1 cellular context compared by ENCODE assay signal in genomic region chr7:150978136-150978789, GRCh38.
A peak's percentile ranks its signal among the peaks of the same experiment; 100 is the strongest.
TF ChIP-seq lines count a peak whose summit lies in the region.

Gene KCNH2 (minus strand): TSS chr7:150978321. CDS start chr7:150977913, 408 bp downstream.

TF ChIP-seq in K562, 482 proteins besides CTCF, POLR2A, EP300 and RAD21 (continued from another document and continues in another):
- TF ChIP-seq ZBTB40 (IDR thresholded peaks at IDR 0.05) (no peak), ZBTB40 (CRISPR knock-in tag; IDR thresholded peaks at IDR 0.05) (no peak), CHD4 (IDR thresholded peaks at IDR 0.05; ENCODE audit: insufficient read depth, insufficient replicate concordance, low read depth, low read length, poor library complexity, severe bottlenecking) (no peak), MYBL2 (IDR thresholded peaks at IDR 0.05; ENCODE audit: low read depth) (no peak), MYBL2 (CRISPR knock-in tag; IDR thresholded peaks at IDR 0.05; ENCODE audit: borderline replicate concordance) (no peak), RBM15 (IDR thresholded peaks at IDR 0.05; ENCODE audit: insufficient read depth, low read length) (no peak), ASH1L (IDR thresholded peaks at IDR 0.05; ENCODE audit: borderline replicate concordance, low read depth, partially characterized antibody) (no peak), REST (CRISPR knock-in tag; IDR thresholded peaks at IDR 0.05; ENCODE audit: low read depth) (no peak), E4F1 (CRISPR knock-in tag; IDR thresholded peaks at IDR 0.05; ENCODE audit: borderline replicate concordance) (no peak), ZNF143 (CRISPR knock-in tag; IDR thresholded peaks at IDR 0.05) (no peak), ZNF766 (CRISPR knock-in tag; conservative IDR thresholded peaks at IDR 0.05) (no peak), DPF2 (IDR thresholded peaks at IDR 0.05) (no peak), CHAMP1 (IDR thresholded peaks at IDR 0.05) (no peak), ID3 (CRISPR knock-in tag; IDR thresholded peaks at IDR 0.05) (no peak), ID3 (tag; IDR thresholded peaks at IDR 0.05) (no peak), CSDE1 (IDR thresholded peaks at IDR 0.05) (no peak), EZH2 (IDR thresholded peaks at IDR 0.05; ENCODE audit: borderline replicate concordance, low read depth, low read length) (no peak), ZBTB43 (CRISPR knock-in tag; IDR thresholded peaks at IDR 0.05) (no peak), GATAD2A (IDR thresholded peaks at IDR 0.05) (0 out of 2 replicates have a peak, but pooled peaks have one; percentile 24), DACH1 (IDR thresholded peaks at IDR 0.05; ENCODE audit: partially characterized antibody) (no peak), ZNF589 (CRISPR knock-in tag; IDR thresholded peaks at IDR 0.05; ENCODE audit: low read depth) (no peak), FOXM1 (IDR thresholded peaks at IDR 0.05; ENCODE audit: low read depth) (no peak), FOXM1 (CRISPR knock-in tag; IDR thresholded peaks at IDR 0.05; ENCODE audit: low read depth) (0 out of 2 replicates have a peak, but pooled peaks have one; percentile 42), CBX1 (IDR thresholded peaks at IDR 0.05; ENCODE audit: low read depth) (peak; percentile 37; the same call in 1 of the 2 replicates), RBBP5 (IDR thresholded peaks at IDR 0.05; ENCODE audit: borderline replicate concordance, insufficient read depth, low read length, poor library complexity, severe bottlenecking) (peak; percentile 27), MAFF (IDR thresholded peaks at IDR 0.05; ENCODE audit: low read length) (no peak), FOXO4 (CRISPR knock-in tag; IDR thresholded peaks at IDR 0.05) (no peak), MNT (conservative IDR thresholded peaks at IDR 0.05) (no peak; a peak in 1 of 4 replicates), KLF16 (IDR thresholded peaks at IDR 0.05) (no peak), ZNF785 (CRISPR knock-in tag; IDR thresholded peaks at IDR 0.05) (no peak), NFIC (IDR thresholded peaks at IDR 0.05) (no peak), ZBED1 (IDR thresholded peaks at IDR 0.05) (no peak), CHD2 (IDR thresholded peaks at IDR 0.05; ENCODE audit: low read depth, low read length) (peak; percentile 27; the same call in 1 of the 2 replicates), ZBTB7A (IDR thresholded peaks at IDR 0.05; ENCODE audit: borderline replicate concordance, control insufficient read depth, low read depth, low read length) (peak; percentile 80), RHOXF2B (CRISPR knock-in tag; conservative IDR thresholded peaks at IDR 0.05) (no peak), ZNF830 (CRISPR knock-in tag; IDR thresholded peaks at IDR 0.05) (no peak), ESRRA (IDR thresholded peaks at IDR 0.05; ENCODE audit: borderline replicate concordance, low read depth) (no peak), PPARD (CRISPR knock-in tag; IDR thresholded peaks at IDR 0.05) (no peak), CXXC5 (CRISPR knock-in tag; IDR thresholded peaks at IDR 0.05) (peak; percentile 47; the same call in 1 of the 2 replicates), DDX20 (tag; IDR thresholded peaks at IDR 0.05; ENCODE audit: low read depth) (no peak)
